Comparison of ENCODE assay signal across 1 cellular context in genomic region chr4:126513596-126513995, GRCh38.
TF ChIP-seq lines count a peak whose summit lies in the region.

No MANE protein-coding gene starts in this region.

TF ChIP-seq in GM23338, 12 proteins besides CTCF, POLR2A, EP300 and RAD21:
- no peak for TF ChIP-seq ZNF462 (CRISPR knock-in tag; IDR thresholded peaks at IDR 0.05)
- no peak for TF ChIP-seq ETS1 (IDR thresholded peaks at IDR 0.05)
- no peak for TF ChIP-seq NANOG (IDR thresholded peaks at IDR 0.05; ENCODE audit: borderline replicate concordance)
- no peak for TF ChIP-seq POLR2AphosphoS5 (IDR thresholded peaks at IDR 0.05; ENCODE audit: low read depth)
